ENCODE assay signal across 8 cellular contexts in the genomic region with DNA sequence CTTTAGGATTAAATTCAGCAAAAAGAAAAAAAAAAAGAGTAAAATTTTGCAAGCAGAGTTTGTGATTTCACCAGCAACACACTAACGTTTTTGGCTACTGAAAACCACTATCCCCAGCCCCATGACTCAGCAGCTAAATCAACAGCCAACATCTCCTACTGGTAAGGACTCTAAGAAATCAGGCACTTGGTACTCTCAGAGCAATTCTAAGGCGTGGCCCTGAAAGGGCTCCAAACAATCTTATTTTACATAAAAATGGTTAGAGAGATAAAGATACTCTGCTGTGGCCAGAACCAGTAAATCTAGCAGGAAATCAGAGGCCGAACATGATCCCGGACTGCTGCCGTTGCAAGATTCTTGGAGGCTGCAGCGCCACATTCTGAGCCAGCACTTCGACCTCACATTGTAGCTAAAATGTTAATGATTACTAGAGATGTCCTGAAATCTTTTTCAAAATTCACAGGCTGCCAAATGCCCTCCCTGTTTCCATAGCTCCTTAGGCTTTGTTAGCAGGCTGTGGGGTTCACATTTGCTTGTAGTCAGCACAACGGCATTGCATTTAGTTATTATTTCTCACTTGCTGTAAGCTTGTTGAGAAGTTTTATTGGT. TPM values are rescaled to one million over a fixed set of nuclear protein-coding genes. Genes with fewer than 3 reads are reported as not detected.
DNase-seq lines count a peak whose midpoint lies in the region; ATAC-seq and TF ChIP-seq lines count a peak whose summit lies in the region.

No MANE protein-coding gene starts in this region.

- ATAC-seq in naive thymus-derived CD8-positive, alpha-beta T cell = no peak
- ATAC-seq in GM19463 (IDR thresholded peaks at IDR 0.05; ENCODE audit: unreplicated experiment) (no peak), HG02885 (IDR thresholded peaks at IDR 0.05; ENCODE audit: poor library complexity, unreplicated experiment) (no peak), HG02970 (IDR thresholded peaks at IDR 0.05; ENCODE audit: low FRiP score, unreplicated experiment) (no peak)

- peak overlapping the region; percentile 83 for H3K4me3 ChIP-seq in DOHH2 (ENCODE audit: low read length)

- H3K4me3 Mint-ChIP-seq in IgD-negative memory B cell = peak overlapping the region; percentile 82 to 96 (median 88)
- peak overlapping the region; percentile 15 to 94 (median 88) for H3K4me3 Mint-ChIP-seq in naive thymus-derived CD8-positive, alpha-beta T cell

- no peaks in the 10 kb centered on the region for H3K27me3 Mint-ChIP-seq in IgD-negative memory B cell
- no peaks in the 10 kb centered on the region for H3K27me3 Mint-ChIP-seq in naive thymus-derived CD8-positive, alpha-beta T cell

- H3K36me3 ChIP-seq in DOHH2 (ENCODE audit: control insufficient read depth, low read length) = peaks cover 42% of the 10 kb centered on the region

- H3K36me3 Mint-ChIP-seq in IgD-negative memory B cell = peaks cover 2% of the 10 kb centered on the region
- peaks cover 0 to 15% (median 6%) of the 10 kb centered on the region in 3 donors for H3K36me3 Mint-ChIP-seq in naive thymus-derived CD8-positive, alpha-beta T cell

- H3K27me3 ChIP-seq in DOHH2 (ENCODE audit: control insufficient read depth, low read length) = no peaks in the 10 kb centered on the region

- DNase-seq in erythroblast (lab: John Stamatoyannopoulos, UW) = peak; percentile 77 to 85
- no peak for DNase-seq in naive thymus-derived CD8-positive, alpha-beta T cell

- H4K20me1 ChIP-seq in DOHH2 (ENCODE audit: control insufficient read depth, insufficient read depth, low read depth, low read length) = peaks cover 18% of the 10 kb centered on the region

- peak overlapping the region; percentile 81 for H3K27ac ChIP-seq in DOHH2 (ENCODE audit: low read depth, low read length)
- H3K27ac ChIP-seq in VCaP = peak overlapping the region; percentile 99

- no peaks in the 10 kb centered on the region for H3K9me2 ChIP-seq in DOHH2 (replicated peaks; ENCODE audit: control insufficient read depth, low read length)

- no peak for TF ChIP-seq POLR2A in erythroblast (IDR thresholded peaks at IDR 0.05; ENCODE audit: low read length)

- H3K79me2 ChIP-seq in DOHH2 (ENCODE audit: control insufficient read depth, low read length) = peaks cover 49% of the 10 kb centered on the region

- no peaks in the 10 kb centered on the region for H3K9me3 ChIP-seq in DOHH2 (ENCODE audit: control insufficient read depth, insufficient read depth, low read length)

- no peaks in the 10 kb centered on the region for H3K9me3 Mint-ChIP-seq in IgD-negative memory B cell
- no peaks in the 10 kb centered on the region for H3K9me3 Mint-ChIP-seq in naive thymus-derived CD8-positive, alpha-beta T cell

- peaks cover 24% of the 10 kb centered on the region for H3F3A ChIP-seq in DOHH2 (ENCODE audit: control insufficient read depth, insufficient read depth)

- H3K27ac Mint-ChIP-seq in IgD-negative memory B cell = peak overlapping the region; percentile 83 to 98 (median 95)
- H3K27ac Mint-ChIP-seq in naive thymus-derived CD8-positive, alpha-beta T cell = peak overlapping the region; percentile 87 to 98 (median 96)

- peak overlapping the region; percentile 81 for H3K4me2 ChIP-seq in DOHH2 (ENCODE audit: low read length)

- peaks cover 22 to 23% (median 23%) of the 10 kb centered on the region in 3 donors for H3K4me1 Mint-ChIP-seq in IgD-negative memory B cell
- H3K4me1 Mint-ChIP-seq in naive thymus-derived CD8-positive, alpha-beta T cell = peaks cover 8 to 38% (median 33%) of the 10 kb centered on the region in 4 donors

- POLR2A ChIA-PET in naive thymus-derived CD8-positive, alpha-beta T cell (lab: Charles Lee) = interaction anchor here (0.6 to 1.4 kb wide), 3 partner anchors 45 to 125 kb away, joined by 3 to 5 read pairs (median 3); no protein-coding TSS in a partner anchor

- no peak for TF ChIP-seq CTCF in DOHH2 (IDR thresholded peaks at IDR 0.05; ENCODE audit: low read depth, low read length, poor library complexity, severe bottlenecking)
- TF ChIP-seq CTCF in VCaP (conservative IDR thresholded peaks at IDR 0.05) = no peak

- peaks cover 33% of the 10 kb centered on the region for H3K4me1 ChIP-seq in DOHH2 (ENCODE audit: control insufficient read depth, low read length)

RNA-seq across cellular contexts. Expression of a gene that starts 1.7 kb away (rescaled TPM):
- 728 TPM for polyA plus RNA-seq in IgD-negative memory B cell
- 100 to 1,000 TPM; 225 to 228 TPM for total RNA-seq in naive thymus-derived CD8-positive, alpha-beta T cell
- polyA plus RNA-seq in naive thymus-derived CD8-positive, alpha-beta T cell = 1,000 to 10,000 TPM in 2 of 3 donors, 100 to 1,000 TPM in 1; 873 to 1,190 (median 1,047) TPM

Comparison
In these comparisons a context has a peak if more than half of its experiments do, and no peak if none do; other contexts are left out.
1. DNase-seq: peak in erythroblast (2 of 2); none in naive thymus-derived CD8-positive, alpha-beta T cell (0 of 10).